8 cellular contexts compared by ENCODE assay signal in the genomic region with DNA sequence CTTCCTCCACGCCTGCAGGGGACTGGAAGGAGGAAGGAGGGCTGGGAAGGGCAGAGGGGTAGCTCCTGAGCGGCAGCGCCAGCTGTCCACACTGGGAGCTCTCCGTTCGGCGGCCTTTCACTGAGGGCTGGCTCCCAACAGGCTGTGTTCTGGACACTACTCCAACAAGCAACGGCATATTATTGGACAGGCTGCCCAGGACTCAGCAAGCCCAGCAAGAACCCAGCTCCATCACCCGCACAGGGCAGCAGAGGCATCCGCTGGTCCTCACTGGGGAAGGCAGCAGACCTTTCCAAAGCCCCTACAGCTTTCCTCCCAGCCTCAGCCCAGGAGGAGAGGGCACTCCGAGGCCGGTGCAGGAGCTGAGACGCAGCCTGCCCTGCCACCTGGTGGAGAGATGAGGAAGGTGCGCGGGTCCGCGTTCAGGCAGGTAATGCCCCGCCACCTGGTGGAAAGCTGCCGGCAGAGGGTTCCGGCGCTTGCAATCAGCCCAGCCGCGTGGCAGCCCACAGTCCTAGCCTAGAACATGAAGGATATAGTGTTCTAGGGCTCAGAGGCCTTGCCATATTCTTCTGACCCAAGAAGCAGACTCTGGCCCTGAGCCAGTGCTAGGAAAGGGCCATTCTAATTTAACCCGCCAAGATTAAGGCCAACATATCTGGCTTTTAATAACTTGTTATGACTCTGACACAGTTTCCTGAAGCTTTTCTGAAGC.
DNase-seq lines count a peak whose midpoint lies in the region; ATAC-seq and TF ChIP-seq lines count a peak whose summit lies in the region.

No MANE protein-coding gene starts in this region.

- peaks cover 12% of the 10 kb centered on the region for H3K27me3 Mint-ChIP-seq in progenitor cell of endocrine pancreas

- no peaks in the 10 kb centered on the region for H3K9me3 Mint-ChIP-seq in activated naive CD4-positive, alpha-beta T cell treated with anti-CD3 and anti-CD28 coated beads, Interleukin-2, amount 50 U/mL, for 72 hours
- H3K9me3 Mint-ChIP-seq in progenitor cell of endocrine pancreas (ENCODE audit: low read depth), result no peaks in the 10 kb centered on the region

- H3K4me3 Mint-ChIP-seq in progenitor cell of endocrine pancreas (ENCODE audit: low read depth), result no peak overlapping the region

- ATAC-seq in HG02571 (IDR thresholded peaks at IDR 0.05; ENCODE audit: unreplicated experiment) (peak; percentile 94), SK-N-SH treated with all-trans-retinoic acid at 6 μM for 48 hours (peak; percentile 99)
- ATAC-seq in activated naive CD4-positive, alpha-beta T cell treated with anti-CD3 and anti-CD28 coated beads, Interleukin-2, amount 50 U/mL, for 72 hours, result peak; percentile 99

- intact Hi-C loops in head of caudate nucleus (cut with DNase I), result loop anchor here (2.0 to 10.0 kb wide), 3 partner anchors 74 to 182 kb away; partner anchors contain the start of gene NRG2

- H3K4me1 Mint-ChIP-seq in progenitor cell of endocrine pancreas (ENCODE audit: low read depth), result no peaks in the 10 kb centered on the region

- no peaks in the 10 kb centered on the region for H3K36me3 Mint-ChIP-seq in activated naive CD4-positive, alpha-beta T cell treated with anti-CD3 and anti-CD28 coated beads, Interleukin-2, amount 50 U/mL, for 72 hours
- H3K36me3 Mint-ChIP-seq in progenitor cell of endocrine pancreas (ENCODE audit: insufficient read depth), result no peaks in the 10 kb centered on the region

- no peak overlapping the region for H3K27ac Mint-ChIP-seq in activated naive CD4-positive, alpha-beta T cell treated with anti-CD3 and anti-CD28 coated beads, Interleukin-2, amount 50 U/mL, for 72 hours
- H3K27ac Mint-ChIP-seq in progenitor cell of endocrine pancreas, result no peak overlapping the region

- DNase-seq in NCI-H1048 (lab: John Stamatoyannopoulos, UW) (peak; percentile 66), head of caudate nucleus (peak; percentile 84 to 96 (median 91)), progenitor cell of endocrine pancreas (ENCODE audit: low spot score, unreplicated experiment) (peak; percentile 94), ureter (ENCODE audit: low spot score) (peak; percentile 93)
- peak; percentile 85 to 95 for DNase-seq in activated naive CD4-positive, alpha-beta T cell treated with anti-CD3 and anti-CD28 coated beads, Interleukin-2, amount 50 U/mL, for 72 hours (ENCODE audit: low spot score in 2 of 2)

- TF ChIP-seq CTCF in GM12873 (IDR thresholded peaks at IDR 0.05; ENCODE audit: insufficient read depth, low read depth, low read length, missing control alignments) (peak; percentile 100), progenitor cell of endocrine pancreas (IDR thresholded peaks at IDR 0.05; ENCODE audit: unreplicated experiment) (peak; percentile 99)

TF ChIP-seq in SK-N-SH treated with all-trans-retinoic acid at 6 μM for 48 hours, 23 proteins besides CTCF, POLR2A, EP300 and RAD21:
- no peak for TF ChIP-seq SNAI2 (CRISPR knock-in tag; IDR thresholded peaks at IDR 0.05)
- TF ChIP-seq PPARA (CRISPR knock-in tag; IDR thresholded peaks at IDR 0.05; ENCODE audit: borderline replicate concordance), result no peak
- TF ChIP-seq ARNTL (CRISPR knock-in tag; IDR thresholded peaks at IDR 0.05; ENCODE audit: borderline replicate concordance, low read depth), result no peak
- no peak for TF ChIP-seq OSR1 (CRISPR knock-in tag; IDR thresholded peaks at IDR 0.05)
- TF ChIP-seq, protein P1, sequence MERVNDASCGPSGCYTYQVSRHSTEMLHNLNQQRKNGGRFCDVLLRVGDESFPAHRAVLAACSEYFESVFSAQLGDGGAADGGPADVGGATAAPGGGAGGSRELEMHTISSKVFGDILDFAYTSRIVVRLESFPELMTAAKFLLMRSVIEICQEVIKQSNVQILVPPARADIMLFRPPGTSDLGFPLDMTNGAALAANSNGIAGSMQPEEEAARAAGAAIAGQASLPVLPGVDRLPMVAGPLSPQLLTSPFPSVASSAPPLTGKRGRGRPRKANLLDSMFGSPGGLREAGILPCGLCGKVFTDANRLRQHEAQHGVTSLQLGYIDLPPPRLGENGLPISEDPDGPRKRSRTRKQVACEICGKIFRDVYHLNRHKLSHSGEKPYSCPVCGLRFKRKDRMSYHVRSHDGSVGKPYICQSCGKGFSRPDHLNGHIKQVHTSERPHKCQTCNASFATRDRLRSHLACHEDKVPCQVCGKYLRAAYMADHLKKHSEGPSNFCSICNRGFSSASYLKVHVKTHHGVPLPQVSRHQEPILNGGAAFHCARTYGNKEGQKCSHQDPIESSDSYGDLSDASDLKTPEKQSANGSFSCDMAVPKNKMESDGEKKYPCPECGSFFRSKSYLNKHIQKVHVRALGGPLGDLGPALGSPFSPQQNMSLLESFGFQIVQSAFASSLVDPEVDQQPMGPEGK (CRISPR knock-in tag; IDR thresholded peaks at IDR 0.05; ENCODE audit: borderline replicate concordance), result no peak
- TF ChIP-seq CSDC2 (CRISPR knock-in tag; IDR thresholded peaks at IDR 0.05), result no peak
- no peak for TF ChIP-seq ZC3H10 (CRISPR knock-in tag; IDR thresholded peaks at IDR 0.05)
- TF ChIP-seq ZNF70 (CRISPR knock-in tag; IDR thresholded peaks at IDR 0.05), result no peak
- TF ChIP-seq ZFP30 (CRISPR knock-in tag; IDR thresholded peaks at IDR 0.05), result no peak
- no peak for TF ChIP-seq ISL1 (CRISPR knock-in tag; IDR thresholded peaks at IDR 0.05)
- no peak for TF ChIP-seq ZNF8 (CRISPR knock-in tag; IDR thresholded peaks at IDR 0.05)

Comparison
In these comparisons a context has a peak if more than half of its experiments do, and no peak if none do; other contexts are left out.
1. Peak in every context shown above with its lines: DNase-seq and ATAC-seq.